In the genomic region with DNA sequence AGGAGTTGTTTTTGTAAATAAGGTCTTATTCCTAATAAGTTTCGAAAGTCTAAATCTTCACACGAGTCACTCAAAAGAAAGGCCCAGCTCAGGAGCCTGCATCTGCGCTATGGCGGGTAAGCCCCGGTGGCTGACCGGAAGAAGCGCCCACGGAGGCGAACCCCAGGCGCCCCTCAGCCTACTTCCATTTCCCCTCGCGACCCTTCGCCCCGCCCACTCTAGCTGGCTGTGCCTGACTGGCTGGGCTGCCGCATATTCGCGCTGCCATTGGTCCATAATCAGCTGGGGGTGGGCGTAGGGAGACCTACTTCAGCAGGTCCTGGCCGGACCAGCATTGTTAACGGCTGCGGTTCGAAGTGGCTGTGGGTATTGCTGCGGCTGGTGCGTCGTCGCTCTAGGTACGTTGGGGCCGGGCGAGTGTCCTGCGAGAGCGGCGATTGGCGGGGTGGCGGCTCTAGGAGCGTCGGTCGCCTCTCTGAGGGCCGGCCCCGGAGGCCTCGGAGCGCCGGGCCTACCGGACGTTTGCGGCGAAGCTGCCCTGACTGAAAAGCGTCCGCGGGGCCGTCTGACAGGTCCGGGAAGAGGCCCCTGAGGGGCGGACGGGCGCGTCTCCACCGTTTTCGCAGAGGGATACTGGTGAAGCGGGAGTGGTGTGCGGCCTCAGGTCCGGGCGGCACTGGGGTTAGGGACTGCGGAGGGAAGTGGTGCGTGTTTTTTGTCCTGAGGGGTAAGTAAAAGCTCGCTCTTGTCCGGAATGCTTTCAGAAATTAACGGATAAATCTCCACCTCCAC, we compare ENCODE assay signal across 8 cellular contexts. TPM values are rescaled to one million over a fixed set of nuclear protein-coding genes. Genes with fewer than 3 reads are reported as not detected.
DNase-seq lines count a peak whose midpoint lies in the region; ATAC-seq and TF ChIP-seq lines count a peak whose summit lies in the region.

A gene with protein sequence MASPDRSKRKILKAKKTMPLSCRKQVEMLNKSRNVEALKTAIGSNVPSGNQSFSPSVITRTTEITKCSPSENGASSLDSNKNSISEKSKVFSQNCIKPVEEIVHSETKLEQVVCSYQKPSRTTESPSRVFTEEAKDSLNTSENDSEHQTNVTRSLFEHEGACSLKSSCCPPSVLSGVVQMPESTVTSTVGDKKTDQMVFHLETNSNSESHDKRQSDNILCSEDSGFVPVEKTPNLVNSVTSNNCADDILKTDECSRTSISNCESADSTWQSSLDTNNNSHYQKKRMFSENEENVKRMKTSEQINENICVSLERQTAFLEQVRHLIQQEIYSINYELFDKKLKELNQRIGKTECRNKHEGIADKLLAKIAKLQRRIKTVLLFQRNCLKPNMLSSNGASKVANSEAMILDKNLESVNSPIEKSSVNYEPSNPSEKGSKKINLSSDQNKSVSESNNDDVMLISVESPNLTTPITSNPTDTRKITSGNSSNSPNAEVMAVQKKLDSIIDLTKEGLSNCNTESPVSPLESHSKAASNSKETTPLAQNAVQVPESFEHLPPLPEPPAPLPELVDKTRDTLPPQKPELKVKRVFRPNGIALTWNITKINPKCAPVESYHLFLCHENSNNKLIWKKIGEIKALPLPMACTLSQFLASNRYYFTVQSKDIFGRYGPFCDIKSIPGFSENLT (plus strand): TSS at position 337 of the 792 bp plus-strand sequence. CDS start 44,560 bp downstream, outside the sequence.

- H3K4me3 ChIP-seq in mononuclear cell (ENCODE audit: low read length) = peak within 1 kb of the TSS; percentile 67

- peak; percentile 23 for DNase-seq in NCI-H510A treated with DMSO at 0.1 percent for 48 hours (lab: John Stamatoyannopoulos, UW)
- DNase-seq in activated CD8-positive, alpha-beta memory T cell treated with anti-CD3 and anti-CD28 coated beads, Interleukin-2, amount 50 U/mL, for 4 hours = peak; percentile 88
- DNase-seq in epidermal melanocyte (ENCODE audit: insufficient read length, low spot score) = peak; percentile 70
- DNase-seq in stimulated activated CD8-positive, alpha-beta memory T cell treated with anti-CD3 and anti-CD28 coated beads, Interleukin-2, amount 100 ng/mL, for 1 hour (ENCODE audit: low read depth in 2 of 2) = peak; percentile 57 to 80
- DNase-seq in NCI-H345 (lab: John Stamatoyannopoulos, UW) = no peak

- ATAC-seq in HG02642 (IDR thresholded peaks at IDR 0.05; ENCODE audit: poor library complexity, unreplicated experiment) = peak; percentile 97

- no peaks in the 10 kb centered on the region for H3K9me3 ChIP-seq in mononuclear cell (ENCODE audit: low read depth, low read length)

- peaks cover 11% of the 10 kb centered on the region for H3K4me1 ChIP-seq in mononuclear cell (ENCODE audit: insufficient read depth, low read length)

- no peaks in the 10 kb centered on the region for H3K27me3 ChIP-seq in mononuclear cell (ENCODE audit: insufficient read depth, low read length)

- peak; percentile 96 for TF ChIP-seq POLR2A in GM10847 (IDR thresholded peaks at IDR 0.05; ENCODE audit: extremely low read depth, insufficient read length)

RNA-seq across cellular contexts. Expression of the gene that starts here (rescaled TPM):
- 133 TPM for total RNA-seq in mononuclear cell
